In genomic region chr11:40274017-40274416, GRCh38 we compare ENCODE assay signal across 20 cellular contexts.
DNase-seq lines count a peak whose midpoint lies in the region; ATAC-seq, FAIRE-seq and TF ChIP-seq lines count a peak whose summit lies in the region.
"Had no signal": no experiment of that assay in that cellular context is flagged by ENCODE, and none has a peak within 500 bp of the region (broad histone marks: within the 10 kb centered on the region; RNA-seq: fewer than 3 reads in every experiment).

No MANE protein-coding gene starts in this region.

- H3K9me3 ChIP-seq in astrocyte (ENCODE audit: insufficient read depth, low read depth, low read length), result no peaks in the 10 kb centered on the region
- H3K9me3 ChIP-seq: BLaER1 treated with 17β-estradiol and CSF1 and Interleukin-3, amounts not matched to agents 10 nM and 100 nM; gastroesophageal sphincter had no signal

- no peak for FAIRE-seq in astrocyte (lab: Jason Lieb, UNC)
- FAIRE-seq: endometrium had no signal

- H3K9me3 Mint-ChIP-seq in HFFc6 (no peaks in the 10 kb centered on the region), astrocyte (ENCODE audit: unreplicated experiment) (no peaks in the 10 kb centered on the region), type B pancreatic cell (no peaks in the 10 kb centered on the region)

- no peaks in the 10 kb centered on the region for H3K36me3 Mint-ChIP-seq in HFFc6 (ENCODE audit: low read depth)
- no peaks in the 10 kb centered on the region for H3K36me3 Mint-ChIP-seq in astrocyte (ENCODE audit: low read depth, unreplicated experiment)
- no peaks in the 10 kb centered on the region for H3K36me3 Mint-ChIP-seq in type B pancreatic cell
- H3K36me3 Mint-ChIP-seq: activated naive CD8-positive, alpha-beta T cell treated with anti-CD3 and anti-CD28 coated beads, Interleukin-2, amount 10 ng/mL, durations not matched to agents 7 days and 5 days; natural killer cell treated with Interleukin-12 subunit alpha and Interleukin-12 subunit beta and Interleukin-15 and Interleukin-18, amount 100 ng/mL, for 72 hours; T-cell had no signal

- peaks cover 17% of the 10 kb centered on the region for H3K4me1 ChIP-seq in astrocyte (ENCODE audit: insufficient read depth, low read length)
- H3K4me1 ChIP-seq: BLaER1 treated with 17β-estradiol and CSF1 and Interleukin-3, amounts not matched to agents 10 nM and 100 nM; gastroesophageal sphincter had no signal

- H3K4me3 Mint-ChIP-seq in HFFc6 (no peak overlapping the region), astrocyte (ENCODE audit: unreplicated experiment) (no peak overlapping the region), type B pancreatic cell (no peak overlapping the region)
- H3K4me3 Mint-ChIP-seq: activated CD8-positive, alpha-beta T cell treated with anti-CD3 and anti-CD28 coated beads for 36 hours; activated naive CD8-positive, alpha-beta T cell treated with anti-CD3 and anti-CD28 coated beads, Interleukin-2, amount 10 ng/mL, durations not matched to agents 7 days and 5 days; activated T-cell treated with anti-CD3 and anti-CD28 coated beads, Interleukin-2, amount 50 U/mL, for 72 hours; natural killer cell treated with Interleukin-12 subunit alpha and Interleukin-12 subunit beta and Interleukin-15 and Interleukin-18, amount 100 ng/mL, for 72 hours; stimulated activated naive CD8-positive, alpha-beta T cell treated with anti-CD3 and anti-CD28 coated beads, Interleukin-15, amount 100 ng/mL, for 72 hours; T-cell had no signal

- no peak for ATAC-seq in HG02885 (IDR thresholded peaks at IDR 0.05; ENCODE audit: poor library complexity, unreplicated experiment)
- ATAC-seq: activated CD8-positive, alpha-beta T cell treated with anti-CD3 and anti-CD28 coated beads for 36 hours; activated T-cell treated with anti-CD3 and anti-CD28 coated beads, Interleukin-2, amount 50 U/mL, for 72 hours; gastroesophageal sphincter; natural killer cell treated with Interleukin-12 subunit alpha and Interleukin-12 subunit beta and Interleukin-15 and Interleukin-18, amount 100 ng/mL, for 72 hours; stimulated activated naive CD8-positive, alpha-beta T cell treated with anti-CD3 and anti-CD28 coated beads, Interleukin-15, amount 100 ng/mL, for 72 hours; T-cell had no signal

- peaks cover 3% of the 10 kb centered on the region for H3K27me3 Mint-ChIP-seq in HFFc6 (ENCODE audit: insufficient read depth)
- H3K27me3 Mint-ChIP-seq in astrocyte (ENCODE audit: low read depth, unreplicated experiment), result no peaks in the 10 kb centered on the region
- peaks cover 10% of the 10 kb centered on the region for H3K27me3 Mint-ChIP-seq in type B pancreatic cell
- H3K27me3 Mint-ChIP-seq: activated CD8-positive, alpha-beta T cell treated with anti-CD3 and anti-CD28 coated beads for 36 hours; activated naive CD8-positive, alpha-beta T cell treated with anti-CD3 and anti-CD28 coated beads, Interleukin-2, amount 10 ng/mL, durations not matched to agents 7 days and 5 days; natural killer cell treated with Interleukin-12 subunit alpha and Interleukin-12 subunit beta and Interleukin-15 and Interleukin-18, amount 100 ng/mL, for 72 hours; stimulated activated naive CD8-positive, alpha-beta T cell treated with anti-CD3 and anti-CD28 coated beads, Interleukin-15, amount 100 ng/mL, for 72 hours; T-cell had no signal

- peak overlapping the region; percentile 61 for H3K4me2 ChIP-seq in astrocyte (ENCODE audit: low read length)
- H3K4me2 ChIP-seq: BLaER1 treated with 17β-estradiol and CSF1 and Interleukin-3, amounts not matched to agents 10 nM and 100 nM had no signal

- DNase-seq in HFFc6, result peak; percentile 74
- DNase-seq in astrocyte (ENCODE audit: low read depth), result peak; percentile 97
- peak; percentile 86 for DNase-seq in kidney glomerular epithelial cell (lab: John Stamatoyannopoulos, UW)
- DNase-seq in type B pancreatic cell (ENCODE audit: extremely low spot score, unreplicated experiment), result no peak
- DNase-seq in 8988T, result no peak
- DNase-seq in NCI-H1092 treated with DMSO at 0.1 percent for 48 hours (lab: John Stamatoyannopoulos, UW), result no peak
- DNase-seq: activated CD8-positive, alpha-beta T cell treated with anti-CD3 and anti-CD28 coated beads for 36 hours; activated naive CD8-positive, alpha-beta T cell treated with anti-CD3 and anti-CD28 coated beads, Interleukin-2, amount 10 ng/mL, durations not matched to agents 7 days and 5 days; activated T-cell treated with anti-CD3 and anti-CD28 coated beads, Interleukin-2, amount 50 U/mL, for 72 hours; NCI-H82; retina; RPMI8226; stimulated activated naive CD8-positive, alpha-beta T cell treated with anti-CD3 and anti-CD28 coated beads, Interleukin-15, amount 100 ng/mL, for 72 hours; T-cell had no signal

- no peaks in the 10 kb centered on the region for H3K27me3 ChIP-seq in astrocyte (ENCODE audit: insufficient read depth, low read length)
- H3K27me3 ChIP-seq: BLaER1 treated with 17β-estradiol and CSF1 and Interleukin-3, amounts not matched to agents 10 nM and 100 nM; gastroesophageal sphincter had no signal

- no peaks in the 10 kb centered on the region for H3K36me3 ChIP-seq in astrocyte (ENCODE audit: insufficient read depth, low read length)
- H3K36me3 ChIP-seq: BLaER1 treated with 17β-estradiol and CSF1 and Interleukin-3, amounts not matched to agents 10 nM and 100 nM; gastroesophageal sphincter had no signal

- no peak for TF ChIP-seq CTCF in HFFc6 (IDR thresholded peaks at IDR 0.05)
- no peak for TF ChIP-seq CTCF in astrocyte (IDR thresholded peaks at IDR 0.05; ENCODE audit: insufficient read depth, low read depth, low read length)
- no peak for TF ChIP-seq CTCF in type B pancreatic cell (conservative IDR thresholded peaks at IDR 0.05)

- peak overlapping the region; percentile 1 for H3K27ac ChIP-seq in astrocyte (ENCODE audit: low read depth, low read length)
- H3K27ac ChIP-seq: BLaER1 treated with 17β-estradiol and CSF1 and Interleukin-3, amounts not matched to agents 10 nM and 100 nM; gastroesophageal sphincter had no signal

- no peaks in the 10 kb centered on the region for H3K79me2 ChIP-seq in astrocyte (ENCODE audit: insufficient read depth, low read length)

- H3K4me1 Mint-ChIP-seq in HFFc6 (ENCODE audit: low read depth) (peaks cover 8% of the 10 kb centered on the region; the same call in 1 of the 2 replicates), astrocyte (ENCODE audit: low read depth, unreplicated experiment) (peaks cover 34% of the 10 kb centered on the region), type B pancreatic cell (ENCODE audit: unreplicated experiment) (peaks cover 4% of the 10 kb centered on the region)
- H3K4me1 Mint-ChIP-seq: activated naive CD8-positive, alpha-beta T cell treated with anti-CD3 and anti-CD28 coated beads, Interleukin-2, amount 10 ng/mL, durations not matched to agents 7 days and 5 days; stimulated activated naive CD8-positive, alpha-beta T cell treated with anti-CD3 and anti-CD28 coated beads, Interleukin-15, amount 100 ng/mL, for 72 hours; T-cell had no signal

- no peak overlapping the region for H3K4me3 ChIP-seq in astrocyte (ENCODE audit: insufficient read depth, low read depth, low read length)
- H3K4me3 ChIP-seq: BLaER1 treated with 17β-estradiol and CSF1 and Interleukin-3, amounts not matched to agents 10 nM and 100 nM; gastroesophageal sphincter; lung had no signal

- H4K20me1 ChIP-seq in astrocyte (ENCODE audit: insufficient read depth, low read length), result no peaks in the 10 kb centered on the region
- H4K20me1 ChIP-seq: BLaER1 treated with 17β-estradiol and CSF1 and Interleukin-3, amounts not matched to agents 10 nM and 100 nM had no signal

- H3K9ac ChIP-seq in astrocyte (ENCODE audit: low read length), result peak overlapping the region; percentile 7
- H3K9ac ChIP-seq: BLaER1 treated with 17β-estradiol and CSF1 and Interleukin-3, amounts not matched to agents 10 nM and 100 nM had no signal

- H3K27ac Mint-ChIP-seq in HFFc6, result no peak overlapping the region
- H3K27ac Mint-ChIP-seq in astrocyte (ENCODE audit: unreplicated experiment), result peak overlapping the region; percentile 50
- H3K27ac Mint-ChIP-seq in type B pancreatic cell, result peak overlapping the region; percentile 46
- H3K27ac Mint-ChIP-seq: activated CD8-positive, alpha-beta T cell treated with anti-CD3 and anti-CD28 coated beads for 36 hours; activated naive CD8-positive, alpha-beta T cell treated with anti-CD3 and anti-CD28 coated beads, Interleukin-2, amount 10 ng/mL, durations not matched to agents 7 days and 5 days; activated T-cell treated with anti-CD3 and anti-CD28 coated beads, Interleukin-2, amount 50 U/mL, for 72 hours; natural killer cell treated with Interleukin-12 subunit alpha and Interleukin-12 subunit beta and Interleukin-15 and Interleukin-18, amount 100 ng/mL, for 72 hours; stimulated activated naive CD8-positive, alpha-beta T cell treated with anti-CD3 and anti-CD28 coated beads, Interleukin-15, amount 100 ng/mL, for 72 hours; T-cell had no signal

- no peak overlapping the region for H2AFZ ChIP-seq in astrocyte (ENCODE audit: low read depth, low read length)

Comparison
In these comparisons a context has a peak if more than half of its experiments do, and no peak if none do; other contexts are left out.
1. DNase-seq: peak in HFFc6 (single experiment), astrocyte (single experiment) and kidney glomerular epithelial cell (single experiment); none in type B pancreatic cell (single experiment), 8988T (single experiment) and NCI-H1092 treated with DMSO at 0.1 percent for 48 hours (single experiment).